ENCODE assay signal across 11 cellular contexts in genomic region chrX:4263005-4263404, GRCh38.
A peak's percentile ranks its signal among the peaks of the same experiment; 100 is the strongest.
DNase-seq lines count a peak whose midpoint lies in the region; ATAC-seq, FAIRE-seq and TF ChIP-seq lines count a peak whose summit lies in the region.
"Had no signal": no experiment of that assay in that cellular context is flagged by ENCODE, and none has a peak within 500 bp of the region (broad histone marks: within the 10 kb centered on the region; RNA-seq: fewer than 3 reads in every experiment).

No MANE protein-coding gene starts in this region.

- ATAC-seq in GM18858 (IDR thresholded peaks at IDR 0.05; ENCODE audit: unreplicated experiment) (peak; percentile 55), pancreas (no peak)

- FAIRE-seq in pancreas (lab: Jason Lieb, UNC) = no peak
- FAIRE-seq: G401.6 had no signal

- H3K36me3 ChIP-seq in mesodermal cell (ENCODE audit: control insufficient read depth, insufficient read depth, low read length) = no peaks in the 10 kb centered on the region
- H3K36me3 ChIP-seq in pancreas = no peaks in the 10 kb centered on the region
- no peaks in the 10 kb centered on the region for H3K36me3 ChIP-seq in Peyer's patch

- peak overlapping the region; percentile 29 for H3K27ac ChIP-seq in mesodermal cell (ENCODE audit: low read depth, low read length, severe bottlenecking)
- H3K27ac ChIP-seq in pancreas = no peak overlapping the region
- no peak overlapping the region for H3K27ac ChIP-seq in Peyer's patch
- H3K27ac ChIP-seq: skin epidermis had no signal

- H3K27me3 ChIP-seq in pancreas = no peaks in the 10 kb centered on the region
- H3K27me3 ChIP-seq in Peyer's patch = no peaks in the 10 kb centered on the region

- H3K4me3 ChIP-seq in mesodermal cell (ENCODE audit: extremely low read depth, insufficient read depth, low read length, poor library complexity, severe bottlenecking) (no peak overlapping the region), pancreas (no peak overlapping the region), Peyer's patch (no peak overlapping the region)
- H3K4me3 ChIP-seq: skin epidermis had no signal

- TF ChIP-seq CTCF in pancreas (IDR thresholded peaks at IDR 0.05) = peak in 1 of 4 donors; percentile 9
- no peak for TF ChIP-seq CTCF in Peyer's patch (IDR thresholded peaks at IDR 0.05)

- no peaks in the 10 kb centered on the region for H3K4me1 ChIP-seq in mesodermal cell (ENCODE audit: control insufficient read depth, insufficient read depth, low read length, poor library complexity, severe bottlenecking)
- H3K4me1 ChIP-seq in pancreas = no peaks in the 10 kb centered on the region
- no peaks in the 10 kb centered on the region for H3K4me1 ChIP-seq in Peyer's patch

- 50% methylated on average over 2 of the region's 7 CpGs; no CpG with 5 or more reads in 1 of the 2 experiments for WGBS in mesodermal cell (ENCODE audit: insufficient coverage in 2 of 2), 2 experiments
- 29 to 35% methylated on average over 7 of the region's 7 CpGs for WGBS in pancreas, 2 donors

- intact Hi-C loops in pancreas (cut with DNase I) = no loop called here

- DNase-seq in HuH-7 (ENCODE audit: low spot score) (peak; percentile 0), SK-N-DZ (ENCODE audit: low spot score) (peak; percentile 7), pancreas (no peak), activated gamma-delta T cell (lab: John Stamatoyannopoulos, UW) (no peak), Peyer's patch (no peak)
- no peak for DNase-seq in activated T-cell treated with anti-CD3 and anti-CD28 coated beads, Interleukin-2, amount 50 U/mL, for 48 hours
- DNase-seq: NCI-H1436 treated with DMSO at 0.1 percent for 48 hours had no signal

- no peak for TF ChIP-seq POLR2A in Peyer's patch (IDR thresholded peaks at IDR 0.05)

- H3K9me3 ChIP-seq in mesodermal cell (ENCODE audit: control insufficient read depth, low read length) (no peaks in the 10 kb centered on the region), pancreas (no peaks in the 10 kb centered on the region), Peyer's patch (no peaks in the 10 kb centered on the region)

Comparison
In these comparisons a context has a peak if more than half of its experiments do, and no peak if none do; other contexts are left out.
1. DNase-seq: peak in HuH-7 (single experiment) and SK-N-DZ (single experiment); none in activated T-cell treated with anti-CD3 and anti-CD28 coated beads, Interleukin-2, amount 50 U/mL, for 48 hours (0 of 2), pancreas (0 of 6), activated gamma-delta T cell (single experiment) and Peyer's patch (0 of 3).